In genomic region chr11:128302425-128303186, GRCh38 we compare ENCODE assay signal across 8 cellular contexts.
DNase-seq lines count a peak whose midpoint lies in the region; ATAC-seq and TF ChIP-seq lines count a peak whose summit lies in the region.

No MANE protein-coding gene starts in this region.

- no peaks in the 10 kb centered on the region for H3K27me3 ChIP-seq in right lobe of liver

- no peaks in the 10 kb centered on the region for H3K9me3 ChIP-seq in right lobe of liver

- 45% methylated on average over 7 of the region's 7 CpGs for WGBS in right lobe of liver (ENCODE audit: insufficient coverage, low coverage, low lambda C conversion rate, missing lambda C conversion rate)

- no peaks in the 10 kb centered on the region for H3K36me3 ChIP-seq in right lobe of liver

- peak; percentile 48 for TF ChIP-seq POLR2A in right lobe of liver (IDR thresholded peaks at IDR 0.05)

- peaks cover 3% of the 10 kb centered on the region for H3K9me3 Mint-ChIP-seq in activated CD8-positive, alpha-beta memory T cell treated with anti-CD3 and anti-CD28 coated beads, Interleukin-2, amount 10 ng/mL, durations not matched to agents 7 days and 5 days (ENCODE audit: low read depth)

- ATAC-seq in activated CD8-positive, alpha-beta memory T cell treated with anti-CD3 and anti-CD28 coated beads, Interleukin-2, amount 10 ng/mL, durations not matched to agents 7 days and 5 days = peak; percentile 91
- peak; percentile 85 for ATAC-seq in HG03045 (IDR thresholded peaks at IDR 0.05; ENCODE audit: unreplicated experiment)
- peak; percentile 42 to 63 (median 62) for ATAC-seq in right lobe of liver

- H3K4me3 Mint-ChIP-seq in activated CD8-positive, alpha-beta memory T cell treated with anti-CD3 and anti-CD28 coated beads, Interleukin-2, amount 10 ng/mL, durations not matched to agents 7 days and 5 days = peak overlapping the region; percentile 90

- H3K27ac ChIP-seq in VCaP (peak overlapping the region; percentile 19), right lobe of liver (no peak overlapping the region)

- peaks cover 16% of the 10 kb centered on the region for H3K36me3 Mint-ChIP-seq in activated CD8-positive, alpha-beta memory T cell treated with anti-CD3 and anti-CD28 coated beads, Interleukin-2, amount 10 ng/mL, durations not matched to agents 7 days and 5 days

- peaks cover 74% of the 10 kb centered on the region for H3K4me1 Mint-ChIP-seq in activated CD8-positive, alpha-beta memory T cell treated with anti-CD3 and anti-CD28 coated beads, Interleukin-2, amount 10 ng/mL, durations not matched to agents 7 days and 5 days

- peak; percentile 88 for DNase-seq in activated CD8-positive, alpha-beta memory T cell treated with anti-CD3 and anti-CD28 coated beads, Interleukin-2, amount 10 ng/mL, durations not matched to agents 7 days and 5 days
- DNase-seq in activated CD8-positive, alpha-beta memory T cell treated with anti-CD3 and anti-CD28 coated beads, Interleukin-2, amount 50 U/mL, for 48 hours = no peak
- no peak for DNase-seq in right lobe of liver
- DNase-seq in NCI-H1694 treated with DMSO at 0.1 percent for 48 hours (lab: John Stamatoyannopoulos, UW) = no peak
- DNase-seq in ureter (ENCODE audit: low spot score) = no peak
- no peak for DNase-seq in NCI-H1694 (lab: John Stamatoyannopoulos, UW)

- intact Hi-C loops in right lobe of liver (cut with DNase I) = no loop called here

- H3K27ac Mint-ChIP-seq in activated CD8-positive, alpha-beta memory T cell treated with anti-CD3 and anti-CD28 coated beads, Interleukin-2, amount 10 ng/mL, durations not matched to agents 7 days and 5 days = peak overlapping the region; percentile 98

- H3K4me1 ChIP-seq in right lobe of liver = no peaks in the 10 kb centered on the region

- TF ChIP-seq CTCF in VCaP (conservative IDR thresholded peaks at IDR 0.05) = peak; percentile 29; the same call in 1 of the 2 replicates
- TF ChIP-seq CTCF in right lobe of liver (IDR thresholded peaks at IDR 0.05) = no peak

- no peak overlapping the region for H3K4me3 ChIP-seq in right lobe of liver

- CTCF ChIA-PET in activated CD8-positive, alpha-beta memory T cell treated with anti-CD3 and anti-CD28 coated beads, Interleukin-2, amount 10 ng/mL, durations not matched to agents 7 days and 5 days (lab: Charles Lee) = interaction anchor here (0.6 to 7.4 kb wide), 24 partner anchors 12 to 528 kb away, joined by 3 to 82 read pairs (median 4); no protein-coding TSS in a partner anchor

- H3K27me3 Mint-ChIP-seq in activated CD8-positive, alpha-beta memory T cell treated with anti-CD3 and anti-CD28 coated beads, Interleukin-2, amount 10 ng/mL, durations not matched to agents 7 days and 5 days = no peaks in the 10 kb centered on the region
